ENCODE assay signal across 3 cellular contexts in the genomic region with DNA sequence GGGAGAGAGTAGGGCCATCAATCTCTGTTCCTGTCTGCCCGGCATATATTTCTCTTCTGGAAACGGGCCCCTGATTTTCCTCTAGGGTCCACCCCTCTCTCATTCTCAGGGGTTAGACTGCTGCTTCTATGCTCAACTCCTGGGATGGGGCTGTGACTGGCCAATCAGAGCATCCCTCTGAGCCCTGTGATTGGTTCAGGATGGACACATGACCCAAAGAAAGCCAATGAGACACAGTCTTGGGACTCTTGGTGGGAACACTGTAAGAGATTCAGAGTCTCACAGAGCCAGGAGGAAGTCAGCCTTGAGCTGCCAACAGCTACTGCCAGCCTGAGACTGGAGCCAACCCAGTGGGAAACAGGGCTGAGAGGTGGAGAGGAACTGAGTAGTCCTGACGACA.
TF ChIP-seq lines count a peak whose summit lies in the region.

No MANE protein-coding gene starts in this region.

TF ChIP-seq in A549, 52 proteins besides CTCF, POLR2A, EP300 and RAD21:
- TF ChIP-seq BHLHE40 (IDR thresholded peaks at IDR 0.05; ENCODE audit: low read depth, low read length) (no peak), RCOR1 (IDR thresholded peaks at IDR 0.05; ENCODE audit: low read depth, low read length) (no peak)
- TF ChIP-seq, protein P1, sequence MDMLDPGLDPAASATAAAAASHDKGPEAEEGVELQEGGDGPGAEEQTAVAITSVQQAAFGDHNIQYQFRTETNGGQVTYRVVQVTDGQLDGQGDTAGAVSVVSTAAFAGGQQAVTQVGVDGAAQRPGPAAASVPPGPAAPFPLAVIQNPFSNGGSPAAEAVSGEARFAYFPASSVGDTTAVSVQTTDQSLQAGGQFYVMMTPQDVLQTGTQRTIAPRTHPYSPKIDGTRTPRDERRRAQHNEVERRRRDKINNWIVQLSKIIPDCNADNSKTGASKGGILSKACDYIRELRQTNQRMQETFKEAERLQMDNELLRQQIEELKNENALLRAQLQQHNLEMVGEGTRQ (IDR thresholded peaks at IDR 0.05): peak; percentile 37; the same call in 1 of the 2 replicates

TF ChIP-seq in HEK293, 187 proteins besides CTCF, POLR2A, EP300 and RAD21:
- TF ChIP-seq RBAK (tag by site-specific recombination; IDR thresholded peaks at IDR 0.05) (no peak), SP2 (tag by site-specific recombination; IDR thresholded peaks at IDR 0.05) (0 out of 2 replicates have a peak, but pooled peaks have one; percentile 16), ZNF664 (tag by site-specific recombination; IDR thresholded peaks at IDR 0.05) (no peak)

TF ChIP-seq in H1, 55 proteins besides CTCF, POLR2A, EP300 and RAD21:
- TF ChIP-seq, protein P1 (IDR thresholded peaks at IDR 0.05; ENCODE audit: low read length): 0 out of 2 replicates have a peak, but pooled peaks have one; percentile 24
- no peak for TF ChIP-seq RBBP5 (IDR thresholded peaks at IDR 0.05; ENCODE audit: borderline replicate concordance, low read depth, low read length)
